In genomic region chr3:4729061-4729973, GRCh38 we compare ENCODE assay signal across 16 cellular contexts.
DNase-seq lines count a peak whose midpoint lies in the region; ATAC-seq and TF ChIP-seq lines count a peak whose summit lies in the region.
"Had no signal": no experiment of that assay in that cellular context is flagged by ENCODE, and none has a peak within 500 bp of the region (broad histone marks: within the 10 kb centered on the region; RNA-seq: fewer than 3 reads in every experiment).

No MANE protein-coding gene starts in this region.

- intact Hi-C loops in thyroid gland (cut with DNase I) = no loop called here

- CTCF ChIA-PET in activated CD8-positive, alpha-beta memory T cell treated with anti-CD3 and anti-CD28 coated beads, Interleukin-2, amount 10 ng/mL, durations not matched to agents 7 days and 5 days (lab: Charles Lee) = interaction anchor here (1.0 to 1.5 kb wide), 4 partner anchors 8 to 18 kb away, joined by 3 to 5 read pairs (median 4); no protein-coding TSS in a partner anchor

- H3K4me3 Mint-ChIP-seq in activated CD8-positive, alpha-beta memory T cell treated with anti-CD3 and anti-CD28 coated beads, Interleukin-2, amount 10 ng/mL, durations not matched to agents 7 days and 5 days = no peak overlapping the region
- no peak overlapping the region for H3K4me3 Mint-ChIP-seq in brain
- H3K4me3 Mint-ChIP-seq: CD4-positive, alpha-beta T cell; mesothelial cell of epicardium; stimulated activated naive B cell treated with anti-CD40 and anti-IgM and Interleukin-4, amounts not matched to agents 10 μg/mL and 1 μg/mL and 100 μg/mL, for 72 hours had no signal

- ATAC-seq in activated CD8-positive, alpha-beta memory T cell treated with anti-CD3 and anti-CD28 coated beads, Interleukin-2, amount 10 ng/mL, durations not matched to agents 7 days and 5 days = no peak
- ATAC-seq in GM21367 (IDR thresholded peaks at IDR 0.05; ENCODE audit: unreplicated experiment) = no peak
- no peak for ATAC-seq in HG02763 (IDR thresholded peaks at IDR 0.05; ENCODE audit: unreplicated experiment)
- ATAC-seq in GM18870 (IDR thresholded peaks at IDR 0.05; ENCODE audit: unreplicated experiment) = no peak
- ATAC-seq: stimulated activated naive B cell treated with anti-CD40 and anti-IgM and Interleukin-4, amounts not matched to agents 10 μg/mL and 1 μg/mL and 100 μg/mL, for 72 hours had no signal

- 39 to 41% methylated on average over 6 of the region's 6 CpGs for WGBS in thyroid gland, 2 donors

- H3K27ac ChIP-seq in thyroid gland = peak overlapping the region; percentile 81 to 95 (median 89)

- DNase-seq in activated CD8-positive, alpha-beta memory T cell treated with anti-CD3 and anti-CD28 coated beads, Interleukin-2, amount 10 ng/mL, durations not matched to agents 7 days and 5 days = no peak
- no peak for DNase-seq in activated CD8-positive, alpha-beta memory T cell treated with anti-CD3 and anti-CD28 coated beads, Interleukin-2, amount 50 U/mL, for 4 hours
- peak; percentile 61 for DNase-seq in left kidney (ENCODE audit: low read depth, low spot score)
- DNase-seq in thyroid gland = peak; percentile 73 to 78
- DNase-seq: activated CD4-positive, CD25-positive, alpha-beta regulatory T cell treated with anti-CD3 and anti-CD28 coated beads, Interleukin-2, amount 50 U/mL, for 72 hours; activated naive CD4-positive, alpha-beta T cell; CD4-positive, alpha-beta T cell; GOT3; NCI-H2081 treated with DMSO at 0.1 percent for 48 hours; small intestine; stimulated activated naive B cell treated with anti-CD40 and anti-IgM and Interleukin-4, amounts not matched to agents 10 μg/mL and 1 μg/mL and 100 μg/mL, for 72 hours had no signal

- H3K36me3 Mint-ChIP-seq in activated CD8-positive, alpha-beta memory T cell treated with anti-CD3 and anti-CD28 coated beads, Interleukin-2, amount 10 ng/mL, durations not matched to agents 7 days and 5 days = peaks cover 81% of the 10 kb centered on the region
- no peaks in the 10 kb centered on the region for H3K36me3 Mint-ChIP-seq in brain
- H3K36me3 Mint-ChIP-seq: mesothelial cell of epicardium had no signal

- H3K9me3 ChIP-seq in thyroid gland = no peaks in the 10 kb centered on the region

- no peaks in the 10 kb centered on the region for H3K9me3 Mint-ChIP-seq in activated CD8-positive, alpha-beta memory T cell treated with anti-CD3 and anti-CD28 coated beads, Interleukin-2, amount 10 ng/mL, durations not matched to agents 7 days and 5 days (ENCODE audit: low read depth)
- peaks cover 0 to 3% (median 0%) of the 10 kb centered on the region in 5 experiments for H3K9me3 Mint-ChIP-seq in brain
- H3K9me3 Mint-ChIP-seq: CD4-positive, alpha-beta T cell; mesothelial cell of epicardium; stimulated activated naive B cell treated with anti-CD40 and anti-IgM and Interleukin-4, amounts not matched to agents 10 μg/mL and 1 μg/mL and 100 μg/mL, for 72 hours had no signal

- TF ChIP-seq CTCF in brain (conservative IDR thresholded peaks at IDR 0.05) (no peak), thyroid gland (IDR thresholded peaks at IDR 0.05) (no peak)

- peak in 1 of 2 donors; percentile 47 for TF ChIP-seq POLR2A in thyroid gland (IDR thresholded peaks at IDR 0.05)

- H3K36me3 ChIP-seq in thyroid gland = no peaks in the 10 kb centered on the region

- H3K27me3 ChIP-seq in thyroid gland = no peaks in the 10 kb centered on the region

- H3K4me1 Mint-ChIP-seq in activated CD8-positive, alpha-beta memory T cell treated with anti-CD3 and anti-CD28 coated beads, Interleukin-2, amount 10 ng/mL, durations not matched to agents 7 days and 5 days = peaks cover 31% of the 10 kb centered on the region
- H3K4me1 Mint-ChIP-seq in brain = peaks cover 65% of the 10 kb centered on the region

- peak overlapping the region; percentile 45 for H3K27ac Mint-ChIP-seq in activated CD8-positive, alpha-beta memory T cell treated with anti-CD3 and anti-CD28 coated beads, Interleukin-2, amount 10 ng/mL, durations not matched to agents 7 days and 5 days
- peak overlapping the region; percentile 54 to 98 (median 84) for H3K27ac Mint-ChIP-seq in brain
- H3K27ac Mint-ChIP-seq: CD4-positive, alpha-beta T cell; mesothelial cell of epicardium had no signal

- no peaks in the 10 kb centered on the region for H3K27me3 Mint-ChIP-seq in activated CD8-positive, alpha-beta memory T cell treated with anti-CD3 and anti-CD28 coated beads, Interleukin-2, amount 10 ng/mL, durations not matched to agents 7 days and 5 days
- peaks cover 4% of the 10 kb centered on the region for H3K27me3 Mint-ChIP-seq in brain
- H3K27me3 Mint-ChIP-seq: CD4-positive, alpha-beta T cell; stimulated activated naive B cell treated with anti-CD40 and anti-IgM and Interleukin-4, amounts not matched to agents 10 μg/mL and 1 μg/mL and 100 μg/mL, for 72 hours had no signal

- H3K4me1 ChIP-seq in thyroid gland = peaks cover 34 to 41% of the 10 kb centered on the region in 2 donors

- no peak overlapping the region for H3K4me3 ChIP-seq in thyroid gland (replicated peaks in 1 of 3)

Comparison
In these comparisons a context has a peak if more than half of its experiments do, and no peak if none do; other contexts are left out.
1. DNase-seq: peak in left kidney (single experiment) and thyroid gland (2 of 2); none in activated CD8-positive, alpha-beta memory T cell treated with anti-CD3 and anti-CD28 coated beads, Interleukin-2, amount 10 ng/mL, durations not matched to agents 7 days and 5 days (single experiment) and activated CD8-positive, alpha-beta memory T cell treated with anti-CD3 and anti-CD28 coated beads, Interleukin-2, amount 50 U/mL, for 4 hours (single experiment).